ENCODE assay signal across 8 cellular contexts in the genomic region with DNA sequence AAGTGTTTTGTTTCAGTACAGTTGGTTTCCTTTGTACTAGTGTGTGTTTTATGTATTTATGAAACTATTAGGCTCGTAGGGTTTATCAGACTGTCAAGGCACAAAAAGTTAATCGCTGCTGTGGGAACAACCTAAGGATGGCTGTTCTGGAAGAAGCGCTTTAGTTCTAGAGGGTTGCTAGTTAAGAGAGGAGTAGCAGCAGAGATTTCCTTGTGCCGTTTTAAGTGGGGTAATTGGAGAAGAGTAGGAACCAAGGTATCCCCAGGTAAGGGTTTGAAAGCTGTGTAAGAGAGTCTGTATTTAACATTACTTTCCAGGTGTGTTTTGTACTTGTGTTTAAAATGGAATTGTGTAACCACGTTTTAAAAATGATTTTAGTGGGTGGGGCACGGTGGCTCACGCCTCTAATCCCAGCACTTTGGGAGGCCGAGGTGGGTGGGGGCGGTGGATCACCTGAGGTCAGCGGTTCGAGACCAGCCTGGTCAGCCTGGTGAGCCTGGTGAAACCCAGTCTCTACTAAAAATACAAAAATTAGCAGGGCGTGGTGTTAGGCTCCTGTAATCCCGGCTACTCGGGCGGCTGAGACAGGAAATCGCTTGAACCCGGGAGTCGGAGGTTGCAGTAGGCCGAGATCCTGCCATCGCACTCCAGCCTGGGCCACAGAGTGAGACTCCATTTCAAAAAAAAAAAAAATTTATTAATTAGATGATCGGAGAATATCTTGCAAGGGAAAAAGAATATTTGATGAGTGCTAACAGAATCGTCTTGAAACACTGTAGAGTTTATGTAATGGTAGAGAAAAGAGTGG. TPM values are rescaled to one million over a fixed set of nuclear protein-coding genes. Genes with fewer than 3 reads are reported as not detected.
DNase-seq lines count a peak whose midpoint lies in the region; ATAC-seq and TF ChIP-seq lines count a peak whose summit lies in the region.

No MANE protein-coding gene starts in this region.

- peak overlapping the region; percentile 100 for H3K27ac ChIP-seq in testis

- TF ChIP-seq CTCF in testis (IDR thresholded peaks at IDR 0.05), result no peak

- no peaks in the 10 kb centered on the region for H3K27me3 Mint-ChIP-seq in activated CD4-positive, alpha-beta T cell treated with anti-CD3 and anti-CD28 coated beads, Interleukin-2, amount 10 ng/mL, durations not matched to agents 7 days and 5 days
- H3K27me3 Mint-ChIP-seq in activated T-helper 17 cell treated with anti-CD3 and anti-CD28 coated beads, Interleukin-2, amount 50 U/mL, for 72 hours, result no peaks in the 10 kb centered on the region
- peaks cover 23 to 31% (median 26%) of the 10 kb centered on the region in 3 donors for H3K27me3 Mint-ChIP-seq in immature natural killer cell (ENCODE audit: low read depth in 3 of 3)

- H3K36me3 ChIP-seq in testis (ENCODE audit: low read depth, missing control alignments), result no peaks in the 10 kb centered on the region

- H3K9me3 Mint-ChIP-seq in activated CD4-positive, alpha-beta T cell treated with anti-CD3 and anti-CD28 coated beads, Interleukin-2, amount 10 ng/mL, durations not matched to agents 7 days and 5 days, result no peaks in the 10 kb centered on the region
- H3K9me3 Mint-ChIP-seq in activated T-helper 17 cell treated with anti-CD3 and anti-CD28 coated beads, Interleukin-2, amount 50 U/mL, for 72 hours, result no peaks in the 10 kb centered on the region
- peaks cover 0 to 1% (median 0%) of the 10 kb centered on the region in 6 donors for H3K9me3 Mint-ChIP-seq in immature natural killer cell

- POLR2A ChIA-PET in activated CD4-positive, alpha-beta T cell treated with anti-CD3 and anti-CD28 coated beads, Interleukin-2, amount 10 ng/mL, durations not matched to agents 7 days and 5 days (lab: Charles Lee), result no interaction called here

- H3K27me3 ChIP-seq in testis, result no peaks in the 10 kb centered on the region

- peaks cover 59% of the 10 kb centered on the region for H3K4me1 Mint-ChIP-seq in activated CD4-positive, alpha-beta T cell treated with anti-CD3 and anti-CD28 coated beads, Interleukin-2, amount 10 ng/mL, durations not matched to agents 7 days and 5 days
- peaks cover 38% of the 10 kb centered on the region for H3K4me1 Mint-ChIP-seq in activated T-helper 17 cell treated with anti-CD3 and anti-CD28 coated beads, Interleukin-2, amount 50 U/mL, for 72 hours
- H3K4me1 Mint-ChIP-seq in immature natural killer cell, result peaks cover 69 to 74% of the 10 kb centered on the region in 2 donors

- peaks cover 24% of the 10 kb centered on the region for H3K36me3 Mint-ChIP-seq in activated CD4-positive, alpha-beta T cell treated with anti-CD3 and anti-CD28 coated beads, Interleukin-2, amount 10 ng/mL, durations not matched to agents 7 days and 5 days (ENCODE audit: low read depth)
- H3K36me3 Mint-ChIP-seq in activated T-helper 17 cell treated with anti-CD3 and anti-CD28 coated beads, Interleukin-2, amount 50 U/mL, for 72 hours (ENCODE audit: low read depth), result peaks cover 76% of the 10 kb centered on the region
- H3K36me3 Mint-ChIP-seq in immature natural killer cell, result no peaks in the 10 kb centered on the region

- H3K9me3 ChIP-seq in testis, result no peaks in the 10 kb centered on the region

- CTCF ChIA-PET in activated CD4-positive, alpha-beta T cell treated with anti-CD3 and anti-CD28 coated beads, Interleukin-2, amount 10 ng/mL, durations not matched to agents 7 days and 5 days (lab: Charles Lee), result interaction anchor here (0.8 kb wide), 1 partner anchor 15 kb away, joined by 3 read pairs; no protein-coding TSS in a partner anchor

- 23 to 26% methylated on average over 22 of the region's 22 CpGs for WGBS in testis, 2 donors

- intact Hi-C loops in testis (cut with DNase I; ENCODE audit: low total_unique reads), result no loop called here

- no peak for DNase-seq in activated CD4-positive, alpha-beta T cell treated with anti-CD3 and anti-CD28 coated beads, Interleukin-2, amount 10 ng/mL, durations not matched to agents 7 days and 5 days
- DNase-seq in activated CD4-positive, alpha-beta T cell treated with anti-CD3 and anti-CD28 coated beads, Interleukin-2, amount 50 U/mL, for 4 hours, result no peak
- DNase-seq in immature natural killer cell, result no peak
- DNase-seq in testis, result no peak
- DNase-seq in cortex of kidney (lab: John Stamatoyannopoulos, UW), result no peak
- DNase-seq in NCI-H2171 treated with DMSO at 0.1 percent for 48 hours (lab: John Stamatoyannopoulos, UW), result no peak

- peaks cover 52% of the 10 kb centered on the region for H3K4me1 ChIP-seq in testis

- no peak for TF ChIP-seq POLR2A in testis (IDR thresholded peaks at IDR 0.05)

- peak overlapping the region; percentile 100 for H3K4me3 Mint-ChIP-seq in activated CD4-positive, alpha-beta T cell treated with anti-CD3 and anti-CD28 coated beads, Interleukin-2, amount 10 ng/mL, durations not matched to agents 7 days and 5 days
- peak overlapping the region; percentile 89 for H3K4me3 Mint-ChIP-seq in activated T-helper 17 cell treated with anti-CD3 and anti-CD28 coated beads, Interleukin-2, amount 50 U/mL, for 72 hours
- H3K4me3 Mint-ChIP-seq in immature natural killer cell, result peak overlapping the region; percentile 92 to 100 (median 100)

- peak overlapping the region; percentile 100 for H3K27ac Mint-ChIP-seq in activated CD4-positive, alpha-beta T cell treated with anti-CD3 and anti-CD28 coated beads, Interleukin-2, amount 10 ng/mL, durations not matched to agents 7 days and 5 days
- H3K27ac Mint-ChIP-seq in activated T-helper 17 cell treated with anti-CD3 and anti-CD28 coated beads, Interleukin-2, amount 50 U/mL, for 72 hours, result peak overlapping the region; percentile 98
- H3K27ac Mint-ChIP-seq in immature natural killer cell, result peak overlapping the region; percentile 98 to 100 (median 100)

- no peak for ATAC-seq in activated T-helper 17 cell treated with anti-CD3 and anti-CD28 coated beads, Interleukin-2, amount 50 U/mL, for 72 hours (replicated peaks)
- no peak for ATAC-seq in GM21825 (IDR thresholded peaks at IDR 0.05; ENCODE audit: unreplicated experiment)

- peak overlapping the region; percentile 88 to 100 for H3K4me3 ChIP-seq in testis

RNA-seq across cellular contexts. Expression of a gene that starts 2.6 kb away (rescaled TPM):
- 100 to 1,000 TPM; 225 to 274 TPM for total RNA-seq in activated CD4-positive, alpha-beta T cell treated with anti-CD3 and anti-CD28 coated beads, Interleukin-2, amount 10 ng/mL, durations not matched to agents 7 days and 5 days
- total RNA-seq in activated T-helper 17 cell treated with anti-CD3 and anti-CD28 coated beads, Interleukin-2, amount 50 U/mL, for 72 hours, result 100 to 1,000 TPM; 242 to 244 TPM
- 100 to 1,000 TPM; 235 to 280 (median 253) TPM for polyA plus RNA-seq in immature natural killer cell
- 100 to 1,000 TPM; 413 to 414 TPM for total RNA-seq in testis
- 1,132 TPM for polyA plus RNA-seq in testis (ENCODE audit: insufficient read depth, low read depth, low replicate concordance)
